ENCODE assay signal across 3 cellular contexts in genomic region chr3:130345487-130346079, GRCh38.
TF ChIP-seq lines count a peak whose summit lies in the region.

TSS of gene COL6A5 (plus strand) at chr3:130345672. CDS start at chr3:130373639, 27,967 bp downstream.

TF ChIP-seq in SK-N-SH, 30 proteins besides CTCF, POLR2A, EP300 and RAD21:
- no peak for TF ChIP-seq USF2 (IDR thresholded peaks at IDR 0.05; ENCODE audit: borderline replicate concordance, low read depth, low read length)
- TF ChIP-seq ELF1 (IDR thresholded peaks at IDR 0.05) = no peak
- TF ChIP-seq NRF1 (IDR thresholded peaks at IDR 0.05; ENCODE audit: low read depth, low read length) = no peak
- TF ChIP-seq SMC3 (IDR thresholded peaks at IDR 0.05; ENCODE audit: low read depth, low read length) = no peak
- TF ChIP-seq MEF2A (IDR thresholded peaks at IDR 0.05; ENCODE audit: borderline replicate concordance, low read depth) = no peak
- TF ChIP-seq GABPA (IDR thresholded peaks at IDR 0.05; ENCODE audit: low read depth) = no peak
- no peak for TF ChIP-seq FOSL2 (IDR thresholded peaks at IDR 0.05; ENCODE audit: borderline replicate concordance, low read depth)
- TF ChIP-seq RFX5 (IDR thresholded peaks at IDR 0.05; ENCODE audit: low read length) = no peak
- TF ChIP-seq MAX (IDR thresholded peaks at IDR 0.05; ENCODE audit: low read depth) = no peak

TF ChIP-seq in SK-N-SH treated with all-trans-retinoic acid at 6 μM for 48 hours, 23 proteins besides CTCF, POLR2A, EP300 and RAD21:
- TF ChIP-seq GLIS3 (CRISPR knock-in tag; IDR thresholded peaks at IDR 0.05) = no peak
- no peak for TF ChIP-seq CSDC2 (CRISPR knock-in tag; IDR thresholded peaks at IDR 0.05)
- no peak for TF ChIP-seq BACH2 (CRISPR knock-in tag; IDR thresholded peaks at IDR 0.05; ENCODE audit: borderline replicate concordance)
- no peak for TF ChIP-seq ZC3H10 (CRISPR knock-in tag; IDR thresholded peaks at IDR 0.05)
- no peak for TF ChIP-seq ZFP30 (CRISPR knock-in tag; IDR thresholded peaks at IDR 0.05)
- TF ChIP-seq RARB (CRISPR knock-in tag; IDR thresholded peaks at IDR 0.05) = no peak
- no peak for TF ChIP-seq ESRRG (CRISPR knock-in tag; IDR thresholded peaks at IDR 0.05)
- TF ChIP-seq CREB5 (CRISPR knock-in tag; IDR thresholded peaks at IDR 0.05; ENCODE audit: low read depth) = no peak
- TF ChIP-seq ISL1 (CRISPR knock-in tag; IDR thresholded peaks at IDR 0.05) = no peak
- TF ChIP-seq ZNF565 (CRISPR knock-in tag; conservative IDR thresholded peaks at IDR 0.05; ENCODE audit: low read depth) = no peak
- TF ChIP-seq SNAI2 (CRISPR knock-in tag; IDR thresholded peaks at IDR 0.05) = no peak
- no peak for TF ChIP-seq OSR1 (CRISPR knock-in tag; IDR thresholded peaks at IDR 0.05)
- no peak for TF ChIP-seq TCF4 (CRISPR knock-in tag; IDR thresholded peaks at IDR 0.05; ENCODE audit: borderline replicate concordance)
- TF ChIP-seq PPARA (CRISPR knock-in tag; IDR thresholded peaks at IDR 0.05; ENCODE audit: borderline replicate concordance) = no peak
- TF ChIP-seq TSHZ2 (CRISPR knock-in tag; IDR thresholded peaks at IDR 0.05) = no peak
TF ChIP-seq in SK-N-SH treated with all-trans-retinoic acid at 6 μM for 48 hours: peak in this region for 0.

TF ChIP-seq in K562, 482 proteins besides CTCF, POLR2A, EP300 and RAD21 (continues in another document):
- peak; percentile 70 for TF ChIP-seq HMBOX1 (IDR thresholded peaks at IDR 0.05)
- no peak for TF ChIP-seq FOXP1 (CRISPR knock-in tag; IDR thresholded peaks at IDR 0.05)
- no peak; a peak in 1 of 3 replicates for TF ChIP-seq CBX3 (IDR thresholded peaks at IDR 0.05; ENCODE audit: borderline replicate concordance in 1 of 2, low read length in 2 of 2)
- TF ChIP-seq MYNN (IDR thresholded peaks at IDR 0.05) = peak; percentile 59
- TF ChIP-seq MYNN (CRISPR knock-in tag; IDR thresholded peaks at IDR 0.05) = no peak
- peak; percentile 73 for TF ChIP-seq TCF3 (CRISPR knock-in tag; IDR thresholded peaks at IDR 0.05)
- TF ChIP-seq POLR2G (IDR thresholded peaks at IDR 0.05; ENCODE audit: low read depth, low read length) = peak; percentile 72
- TF ChIP-seq MTA2 (IDR thresholded peaks at IDR 0.05; ENCODE audit: low read depth) = 0 out of 2 replicates have a peak, but pooled peaks have one; percentile 9
- TF ChIP-seq STAT5B (CRISPR knock-in tag; IDR thresholded peaks at IDR 0.05) = no peak
- no peak for TF ChIP-seq DEAF1 (CRISPR knock-in tag; IDR thresholded peaks at IDR 0.05)
- peak; percentile 45; the same call in 1 of the 2 replicates for TF ChIP-seq NFIC (IDR thresholded peaks at IDR 0.05)
- 0 out of 2 replicates have a peak, but pooled peaks have one; percentile 20 for TF ChIP-seq GATA2 (CRISPR knock-in tag; IDR thresholded peaks at IDR 0.05)
- TF ChIP-seq ZBTB7A (IDR thresholded peaks at IDR 0.05; ENCODE audit: borderline replicate concordance, control insufficient read depth, low read depth, low read length) = peak; percentile 72; the same call in 1 of the 2 replicates
- TF ChIP-seq TCF7 (IDR thresholded peaks at IDR 0.05; ENCODE audit: borderline replicate concordance) = no peak
- no peak for TF ChIP-seq RFX1 (IDR thresholded peaks at IDR 0.05)
- TF ChIP-seq ZNF655 (CRISPR knock-in tag; IDR thresholded peaks at IDR 0.05) = no peak
- TF ChIP-seq PHF21A (IDR thresholded peaks at IDR 0.05; ENCODE audit: borderline replicate concordance, low read depth) = no peak
- peak; percentile 72 for TF ChIP-seq RBBP5 (IDR thresholded peaks at IDR 0.05; ENCODE audit: borderline replicate concordance, insufficient read depth, low read length, poor library complexity, severe bottlenecking)
- TF ChIP-seq E2F6 (IDR thresholded peaks at IDR 0.05; ENCODE audit: borderline replicate concordance in 1 of 2, extremely low read depth in 1 of 2, insufficient read depth in 1 of 2, insufficient read length in 1 of 2, low read depth in 1 of 2, low read length in 1 of 2, poor library complexity in 1 of 2, severe bottlenecking in 1 of 2) = peak in 1 of 2 experiments; percentile 44
- TF ChIP-seq L3MBTL2 (IDR thresholded peaks at IDR 0.05) = peak; percentile 39; the same call in 1 of the 2 replicates
- no peak for TF ChIP-seq ZNF324 (CRISPR knock-in tag; IDR thresholded peaks at IDR 0.05)
- no peak for TF ChIP-seq HSF4 (CRISPR knock-in tag; IDR thresholded peaks at IDR 0.05; ENCODE audit: borderline replicate concordance)
- TF ChIP-seq ZNF217 (CRISPR knock-in tag; IDR thresholded peaks at IDR 0.05) = no peak
- no peak for TF ChIP-seq ZNF512 (tag; IDR thresholded peaks at IDR 0.05)
- no peak for TF ChIP-seq ZNF778 (CRISPR knock-in tag; IDR thresholded peaks at IDR 0.05)
- TF ChIP-seq TFAP4 (CRISPR knock-in tag; IDR thresholded peaks at IDR 0.05; ENCODE audit: borderline replicate concordance) = peak; percentile 65; the same call in 1 of the 2 replicates
- 0 out of 2 replicates have a peak, but pooled peaks have one; percentile 23 for TF ChIP-seq SMAD4 (CRISPR knock-in tag; conservative IDR thresholded peaks at IDR 0.05)
- TF ChIP-seq CHD1 (IDR thresholded peaks at IDR 0.05; ENCODE audit: low read length) = peak; percentile 50
- TF ChIP-seq MCM5 (IDR thresholded peaks at IDR 0.05; ENCODE audit: low read depth) = no peak
- TF ChIP-seq SP2 (IDR thresholded peaks at IDR 0.05; ENCODE audit: extremely low read depth, low read depth, low read length, poor library complexity, severe bottlenecking) = no peak
- TF ChIP-seq GTF2F1 (IDR thresholded peaks at IDR 0.05; ENCODE audit: low read depth, low read length) = no peak
- peak; percentile 32; the same call in 1 of the 2 replicates for TF ChIP-seq PHF8 (IDR thresholded peaks at IDR 0.05; ENCODE audit: borderline replicate concordance, low read length)
- TF ChIP-seq STAG1 (CRISPR knock-in tag; IDR thresholded peaks at IDR 0.05; ENCODE audit: borderline replicate concordance) = no peak
- TF ChIP-seq TAF1 (IDR thresholded peaks at IDR 0.05; ENCODE audit: control insufficient read depth, extremely low read depth, insufficient read depth, low read length, severe bottlenecking) = no peak
- TF ChIP-seq MTA3 (IDR thresholded peaks at IDR 0.05; ENCODE audit: borderline replicate concordance) = no peak
- TF ChIP-seq ILF3 (IDR thresholded peaks at IDR 0.05; ENCODE audit: borderline replicate concordance) = no peak
- TF ChIP-seq HES1 (IDR thresholded peaks at IDR 0.05; ENCODE audit: low read depth) = 0 out of 2 replicates have a peak, but pooled peaks have one; percentile 12
- TF ChIP-seq ETV6 (IDR thresholded peaks at IDR 0.05; ENCODE audit: borderline replicate concordance in 1 of 2, low read depth in 2 of 2, low read length in 1 of 2) = no peak
- TF ChIP-seq ETV6 (CRISPR knock-in tag; IDR thresholded peaks at IDR 0.05; ENCODE audit: borderline replicate concordance) = no peak
- TF ChIP-seq MNT (conservative IDR thresholded peaks at IDR 0.05) = no peak
- TF ChIP-seq CBFA2T3 (IDR thresholded peaks at IDR 0.05) = peak; percentile 64
- 0 out of 2 replicates have a peak, but pooled peaks have one; percentile 27 for TF ChIP-seq ETV5 (CRISPR knock-in tag; IDR thresholded peaks at IDR 0.05; ENCODE audit: low read depth)
- no peak for TF ChIP-seq ZC3H4 (CRISPR knock-in tag; IDR thresholded peaks at IDR 0.05; ENCODE audit: borderline replicate concordance)
- TF ChIP-seq KDM1A (IDR thresholded peaks at IDR 0.05) = peak in 1 of 2 experiments; percentile 18; a peak in 1 of 4 replicates
- TF ChIP-seq RB1 (IDR thresholded peaks at IDR 0.05; ENCODE audit: low read depth) = no peak
- no peak for TF ChIP-seq GTF2B (IDR thresholded peaks at IDR 0.05; ENCODE audit: extremely low read depth, insufficient read length)
- no peak for TF ChIP-seq PURB (CRISPR knock-in tag; IDR thresholded peaks at IDR 0.05; ENCODE audit: low read depth)
- TF ChIP-seq CTBP1 (IDR thresholded peaks at IDR 0.05; ENCODE audit: borderline replicate concordance) = peak; percentile 29; the same call in 1 of the 2 replicates
- TF ChIP-seq CEBPB (tag; IDR thresholded peaks at IDR 0.05) = no peak
- no peak for TF ChIP-seq MED1 (CRISPR knock-in tag; IDR thresholded peaks at IDR 0.05; ENCODE audit: borderline replicate concordance)
- peak; percentile 55 for TF ChIP-seq MYC (IDR thresholded peaks at IDR 0.05; ENCODE audit: low read depth, low read length)
- TF ChIP-seq MYC (CRISPR knock-in tag; IDR thresholded peaks at IDR 0.05; ENCODE audit: borderline replicate concordance, low read depth) = no peak
- TF ChIP-seq ETS2 (tag; IDR thresholded peaks at IDR 0.05; ENCODE audit: borderline replicate concordance, poor library complexity, severe bottlenecking) = no peak
- peak; percentile 81; the same call in 1 of the 2 replicates for TF ChIP-seq TEAD4 (IDR thresholded peaks at IDR 0.05; ENCODE audit: low read length)
- TF ChIP-seq TEAD4 (CRISPR knock-in tag; IDR thresholded peaks at IDR 0.05; ENCODE audit: borderline replicate concordance) = no peak
- 0 out of 2 replicates have a peak, but pooled peaks have one; percentile 25 for TF ChIP-seq CREM (IDR thresholded peaks at IDR 0.05; ENCODE audit: low read depth)
